11 cellular contexts compared by ENCODE assay signal in genomic region chr3:183537295-183537730, GRCh38. TPM values are rescaled to one million over a fixed set of nuclear protein-coding genes. Genes with fewer than 3 reads are reported as not detected.
DNase-seq lines count a peak whose midpoint lies in the region; ATAC-seq and TF ChIP-seq lines count a peak whose summit lies in the region.
"Had no signal": no experiment of that assay in that cellular context is flagged by ENCODE, and none has a peak within 500 bp of the region (broad histone marks: within the 10 kb centered on the region; RNA-seq: fewer than 3 reads in every experiment).

No MANE protein-coding gene starts in this region.

- intact Hi-C loops in ascending aorta (cut with DNase I): no loop called here

- H3K27me3 ChIP-seq in ascending aorta (no peaks in the 10 kb centered on the region), kidney epithelial cell (ENCODE audit: control insufficient read depth, insufficient read depth, low read length) (peaks cover 2% of the 10 kb centered on the region), tibial nerve (no peaks in the 10 kb centered on the region)

- WGBS in tibial nerve, 2 donors: 78 to 80% methylated on average over 4 of the region's 4 CpGs

- no peak for DNase-seq in activated T-cell treated with anti-CD3 and anti-CD28 coated beads, Interleukin-2, amount 50 U/mL, for 72 hours
- DNase-seq in activated T-cell treated with anti-CD3 and anti-CD28 coated beads, Interleukin-2, amount 50 U/mL, for 1 hour: no peak
- DNase-seq in ascending aorta (ENCODE audit: low spot score in 2 of 2) (peak; percentile 48 to 72), kidney epithelial cell (ENCODE audit: low read depth) (peak; percentile 61), tibial nerve (ENCODE audit: low spot score in 2 of 2) (peak in 1 of 2 donors; percentile 20), putamen (ENCODE audit: low spot score) (no peak), HuH-7.5 (ENCODE audit: low spot score) (no peak)
- DNase-seq: activated effector memory CD4-positive, alpha-beta T cell treated with Interleukin-2 at 50 U/mL for 16 hours; SHP77 had no signal

- no peak overlapping the region for H3K4me3 Mint-ChIP-seq in activated T-cell treated with anti-CD3 and anti-CD28 coated beads, Interleukin-2, amount 50 U/mL, for 72 hours

- H3K27ac Mint-ChIP-seq in activated T-cell treated with anti-CD3 and anti-CD28 coated beads, Interleukin-2, amount 50 U/mL, for 72 hours: peak overlapping the region; percentile 63

- no peaks in the 10 kb centered on the region for H3K4me1 ChIP-seq in ascending aorta
- H3K4me1 ChIP-seq in tibial nerve: peaks cover 0 to 5% (median 2%) of the 10 kb centered on the region in 4 donors
- H3K4me1 ChIP-seq: A549 had no signal

- H3K9me3 Mint-ChIP-seq in activated T-cell treated with anti-CD3 and anti-CD28 coated beads, Interleukin-2, amount 50 U/mL, for 72 hours: no peaks in the 10 kb centered on the region

- H3K4me1 Mint-ChIP-seq in activated T-cell treated with anti-CD3 and anti-CD28 coated beads, Interleukin-2, amount 50 U/mL, for 72 hours (ENCODE audit: low read depth): peaks cover 90% of the 10 kb centered on the region

- peak overlapping the region in 1 of 2 donors; percentile 47 for H3K27ac ChIP-seq in ascending aorta
- H3K27ac ChIP-seq in tibial nerve: peak overlapping the region in 2 of 4 donors; percentile 34 to 42
- H3K27ac ChIP-seq: A549 had no signal

- H3K9me3 ChIP-seq in ascending aorta: no peaks in the 10 kb centered on the region
- H3K9me3 ChIP-seq in tibial nerve: no peaks in the 10 kb centered on the region
- H3K9me3 ChIP-seq: A549 had no signal

- peaks cover 7 to 16% of the 10 kb centered on the region in 2 donors for H3K36me3 Mint-ChIP-seq in activated T-cell treated with anti-CD3 and anti-CD28 coated beads, Interleukin-2, amount 50 U/mL, for 72 hours (ENCODE audit: insufficient read depth in 2 of 2)

- H3K4me3 ChIP-seq in ascending aorta: no peak overlapping the region
- H3K4me3 ChIP-seq in kidney epithelial cell (ENCODE audit: low read depth, low read length): no peak overlapping the region
- H3K4me3 ChIP-seq in tibial nerve: no peak overlapping the region
- H3K4me3 ChIP-seq: A549 had no signal

- H3K36me3 ChIP-seq in ascending aorta: no peaks in the 10 kb centered on the region
- H3K36me3 ChIP-seq in kidney epithelial cell (ENCODE audit: control insufficient read depth, insufficient read depth, low read length): no peaks in the 10 kb centered on the region
- no peaks in the 10 kb centered on the region for H3K36me3 ChIP-seq in tibial nerve

- TF ChIP-seq CTCF in ascending aorta (IDR thresholded peaks at IDR 0.05) (no peak), kidney epithelial cell (IDR thresholded peaks at IDR 0.05; ENCODE audit: insufficient read depth, low read length, poor library complexity, severe bottlenecking) (no peak), tibial nerve (IDR thresholded peaks at IDR 0.05) (no peak)

- no peak for ATAC-seq in activated T-cell treated with anti-CD3 and anti-CD28 coated beads, Interleukin-2, amount 50 U/mL, for 72 hours (replicated peaks in 1 of 2)
- no peak for ATAC-seq in HG02798 (IDR thresholded peaks at IDR 0.05; ENCODE audit: poor library complexity, unreplicated experiment)

- TF ChIP-seq EP300 in tibial nerve (IDR thresholded peaks at IDR 0.05): peak; percentile 51 to 76

- H3K27me3 Mint-ChIP-seq in activated T-cell treated with anti-CD3 and anti-CD28 coated beads, Interleukin-2, amount 50 U/mL, for 72 hours (ENCODE audit: low read depth): no peaks in the 10 kb centered on the region

- no peak for TF ChIP-seq POLR2A in tibial nerve (IDR thresholded peaks at IDR 0.05)

RNA-seq across cellular contexts. Expression of gene KLHL6, which starts 18.2 kb away (rescaled TPM):
- 10 to 100 TPM; 83.5 to 88.8 TPM for total RNA-seq in activated T-cell treated with anti-CD3 and anti-CD28 coated beads, Interleukin-2, amount 50 U/mL, for 72 hours
- total RNA-seq in ascending aorta (1.5 TPM), kidney epithelial cell (not detected in 2 replicates), tibial nerve (1 to 10 TPM; 2.1 to 4.5 (median 3.0) TPM)

Comparison
In these comparisons a context has a peak if more than half of its experiments do, and no peak if none do; other contexts are left out.
1. DNase-seq: peak in ascending aorta (2 of 2) and kidney epithelial cell (single experiment); none in activated T-cell treated with anti-CD3 and anti-CD28 coated beads, Interleukin-2, amount 50 U/mL, for 72 hours (0 of 2), activated T-cell treated with anti-CD3 and anti-CD28 coated beads, Interleukin-2, amount 50 U/mL, for 1 hour (single experiment), putamen (single experiment) and HuH-7.5 (single experiment).
2. RNA of gene KLHL6, which starts 18.2 kb away (total RNA-seq): 83.5 to 88.8 TPM in activated T-cell treated with anti-CD3 and anti-CD28 coated beads, Interleukin-2, amount 50 U/mL, for 72 hours; 2.1 to 4.5 TPM in tibial nerve, 1.5 TPM in ascending aorta (single experiment) and not detected in kidney epithelial cell; every median in the first group is over 10 times any median in the second.